In the genomic region with DNA sequence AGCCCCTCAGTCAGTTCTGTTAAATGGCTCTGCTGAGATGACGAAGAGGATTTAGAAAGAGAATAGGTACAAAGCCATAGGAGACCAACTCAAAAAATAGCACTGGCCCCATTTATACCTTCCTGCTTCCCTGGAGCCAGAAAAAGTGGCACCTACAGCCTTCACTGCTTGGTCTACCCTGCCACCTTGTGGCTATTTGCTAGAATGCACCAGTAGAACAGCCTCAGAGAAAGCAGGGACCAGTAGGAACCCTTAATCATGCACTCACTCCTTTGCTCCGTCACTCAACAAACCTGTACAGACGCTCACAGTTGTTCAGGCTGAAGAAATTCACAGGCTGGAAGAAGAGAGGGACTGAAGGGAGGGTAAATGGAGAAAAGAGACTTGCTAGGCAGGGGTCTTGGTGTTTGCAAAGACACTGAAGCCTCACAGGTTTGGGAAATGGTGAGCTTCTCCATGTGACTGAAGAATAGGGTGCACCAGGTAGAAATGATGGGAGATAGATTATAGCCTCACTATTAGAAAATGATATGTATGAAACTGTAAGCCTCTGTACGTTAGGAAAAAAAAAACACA, we compare ENCODE assay signal across 8 cellular contexts. TPM values are rescaled to one million over a fixed set of nuclear protein-coding genes. Genes with fewer than 3 reads are reported as not detected.
DNase-seq lines count a peak whose midpoint lies in the region; ATAC-seq and TF ChIP-seq lines count a peak whose summit lies in the region.

No MANE protein-coding gene starts in this region.

- POLR2A ChIA-PET in BJ (lab: Charles Lee) (no interaction called here), activated B cell treated with CpG ODN at 0.5 μM for 24 hours (lab: Charles Lee) (no interaction called here)

- no peaks in the 10 kb centered on the region for H3K36me3 Mint-ChIP-seq in activated B cell treated with CpG ODN at 0.5 μM for 24 hours (ENCODE audit: low read depth)
- no peaks in the 10 kb centered on the region for H3K36me3 Mint-ChIP-seq in central memory CD8-positive, alpha-beta T cell (ENCODE audit: insufficient read depth)

- ATAC-seq in GM19043 (IDR thresholded peaks at IDR 0.05; ENCODE audit: low read depth, unreplicated experiment) (peak; percentile 80), HG03342 (IDR thresholded peaks at IDR 0.05; ENCODE audit: unreplicated experiment) (peak; percentile 91), activated B cell treated with CpG ODN at 0.5 μM for 24 hours (ENCODE audit: low read depth) (peak; percentile 98), left lobe of liver (peak; percentile 96)
- ATAC-seq in central memory CD8-positive, alpha-beta T cell (replicated peaks; ENCODE audit: extremely low read depth, poor library complexity, severe bottlenecking): peak; percentile 80

- no peaks in the 10 kb centered on the region; the same call in 1 of the 2 replicates for H3K27me3 ChIP-seq in BJ (ENCODE audit: control insufficient read depth, insufficient read depth, low read length)

- H3K4me3 ChIP-seq in BJ (ENCODE audit: low read depth, low read length): no peak overlapping the region

- TF ChIP-seq CTCF in BJ (IDR thresholded peaks at IDR 0.05; ENCODE audit: insufficient read depth, low read depth, low read length) (peak; percentile 87), activated B cell treated with CpG ODN at 0.5 μM for 24 hours (IDR thresholded peaks at IDR 0.05) (no peak)

- H3K27ac Mint-ChIP-seq in activated B cell treated with CpG ODN at 0.5 μM for 24 hours: no peak overlapping the region
- H3K27ac Mint-ChIP-seq in central memory CD8-positive, alpha-beta T cell (ENCODE audit: low read depth): no peak overlapping the region

- H3K27me3 Mint-ChIP-seq in activated B cell treated with CpG ODN at 0.5 μM for 24 hours: no peaks in the 10 kb centered on the region
- H3K27me3 Mint-ChIP-seq in central memory CD8-positive, alpha-beta T cell: no peaks in the 10 kb centered on the region

- H3K4me3 Mint-ChIP-seq in activated B cell treated with CpG ODN at 0.5 μM for 24 hours: no peak overlapping the region
- H3K4me3 Mint-ChIP-seq in central memory CD8-positive, alpha-beta T cell: no peak overlapping the region

- H3K9me3 Mint-ChIP-seq in activated B cell treated with CpG ODN at 0.5 μM for 24 hours: no peaks in the 10 kb centered on the region
- no peaks in the 10 kb centered on the region for H3K9me3 Mint-ChIP-seq in central memory CD8-positive, alpha-beta T cell

- intact Hi-C loops in activated B cell treated with CpG ODN at 0.5 μM for 24 hours (cut with micrococcal nuclease): loop anchor here (1.0 to 5.0 kb wide), 6 partner anchors 35 to 1434 kb away; no protein-coding TSS in a partner anchor

- H3K36me3 ChIP-seq in BJ (ENCODE audit: control insufficient read depth, insufficient read depth, low read length): no peaks in the 10 kb centered on the region

- CTCF ChIA-PET in BJ (lab: Yijun Ruan, JAX) (interaction anchor here (0.6 to 11.7 kb wide), 18 partner anchors 12 to 1101 kb away, joined by 3 to 118 read pairs (median 5); a partner anchor contains a TSS), activated B cell treated with CpG ODN at 0.5 μM for 24 hours (lab: Charles Lee) (interaction anchor here (1.0 to 5.9 kb wide), 9 partner anchors 26 to 1247 kb away, joined by 3 to 58 read pairs (median 3); no protein-coding TSS in a partner anchor)

- no peak for DNase-seq in BJ (ENCODE audit: low read depth)
- peak; percentile 78 for DNase-seq in NCI-H345 (lab: John Stamatoyannopoulos, UW)
- peak; percentile 32 for DNase-seq in activated B cell treated with CpG ODN at 0.5 μM for 24 hours
- peak; percentile 59 to 69 for DNase-seq in central memory CD8-positive, alpha-beta T cell (ENCODE audit: low spot score in 2 of 2)
- DNase-seq in left lobe of liver (ENCODE audit: low spot score): peak; percentile 80
- peak; percentile 27 to 62 (median 47) for DNase-seq in stimulated activated CD4-positive, alpha-beta T cell treated with anti-CD3 and anti-CD28 coated beads, TNF-alpha, amount 100 ng/mL, for 4 hours (ENCODE audit: low read depth in 3 of 3)

- no peaks in the 10 kb centered on the region for H3K4me1 Mint-ChIP-seq in activated B cell treated with CpG ODN at 0.5 μM for 24 hours
- peaks cover 9% of the 10 kb centered on the region for H3K4me1 Mint-ChIP-seq in central memory CD8-positive, alpha-beta T cell

RNA-seq across cellular contexts. Expression of a gene that starts 12.1 kb away (rescaled TPM):
- not detected in 2 replicates for polyA plus RNA-seq in BJ (2011; rRNA removed)
- not detected in 2 replicates for polyA minus RNA-seq in BJ (2011; rRNA and poly(A)+ RNA removed)
- not detected in 2 replicates for total RNA-seq in activated B cell treated with CpG ODN at 0.5 μM for 24 hours
- not detected for total RNA-seq in left lobe of liver

RNA-seq across cellular contexts. Expression of a gene that starts 30.8 kb away (rescaled TPM):
- polyA plus RNA-seq in BJ (2011; rRNA removed): 14.1 and 17.4 TPM in 2 replicates
- 32.3 and 36.7 TPM in 2 replicates for polyA minus RNA-seq in BJ (2011; rRNA and poly(A)+ RNA removed)
- total RNA-seq in activated B cell treated with CpG ODN at 0.5 μM for 24 hours (100 and 112 TPM in 2 replicates), left lobe of liver (30.8 TPM)

RNA-seq across cellular contexts. Expression of a gene that starts 44.3 kb away (rescaled TPM):
- 0.15 and 0.25 TPM in 2 replicates for polyA plus RNA-seq in BJ (2011; rRNA removed)
- polyA minus RNA-seq in BJ (2011; rRNA and poly(A)+ RNA removed): 0.52 TPM in 1 of 2 replicates, not detected in the other
- total RNA-seq in activated B cell treated with CpG ODN at 0.5 μM for 24 hours: not detected in 2 replicates
- total RNA-seq in left lobe of liver: not detected
